1 cellular context compared by ENCODE assay signal in the genomic region with DNA sequence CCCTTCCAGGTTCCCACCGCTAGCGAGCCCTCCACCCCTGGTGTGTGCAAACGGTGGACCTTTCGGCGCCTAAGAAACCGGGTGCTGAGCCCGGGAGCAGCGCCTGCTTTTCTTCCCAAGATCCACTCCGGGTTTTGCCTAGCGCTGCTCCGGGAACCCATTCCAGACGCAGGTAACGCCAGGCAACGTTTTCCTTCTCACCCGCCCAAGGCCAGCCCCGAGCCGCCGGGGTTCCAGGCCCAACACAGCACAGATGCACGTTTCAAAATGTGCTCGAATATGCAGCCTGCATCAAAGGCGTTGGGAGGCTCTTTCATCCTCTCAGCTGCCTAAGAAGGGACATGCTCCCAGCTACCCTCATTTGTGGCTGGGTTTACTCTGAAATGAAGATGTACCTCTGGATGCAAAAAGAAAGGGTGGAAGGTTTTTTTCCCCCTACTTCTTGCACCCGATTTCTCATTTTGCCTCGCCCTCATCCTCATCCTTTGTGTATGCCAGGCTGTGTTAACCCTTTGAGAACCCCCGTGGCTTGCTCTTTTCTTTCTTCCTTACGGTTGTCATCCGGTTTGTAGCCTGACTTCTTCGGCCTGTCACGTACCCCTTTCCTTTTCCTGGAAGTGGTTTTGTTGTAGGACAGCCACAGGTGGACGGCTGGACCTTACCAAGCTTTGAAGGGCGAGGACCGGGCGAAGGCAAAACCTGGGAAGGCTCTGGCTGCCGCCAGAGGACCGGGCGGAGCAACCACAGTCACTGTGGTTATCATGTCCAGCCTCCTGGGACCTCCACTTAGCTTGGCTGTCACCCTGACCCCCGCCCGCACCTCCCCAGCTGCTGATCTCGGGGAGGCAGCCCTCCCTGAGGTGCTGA.
TF ChIP-seq lines count a peak whose summit lies in the region.

No MANE protein-coding gene starts in this region.

TF ChIP-seq in WTC11, 78 proteins besides CTCF, POLR2A, EP300 and RAD21 (continued from another document and continues in another):
- TF ChIP-seq TCF7 (CRISPR knock-in tag; IDR thresholded peaks at IDR 0.05; ENCODE audit: low read depth) (peak; percentile 55; the same call in 1 of the 2 replicates), ZNF219 (CRISPR knock-in tag; IDR thresholded peaks at IDR 0.05; ENCODE audit: borderline replicate concordance) (no peak), ZBTB21 (CRISPR knock-in tag; IDR thresholded peaks at IDR 0.05; ENCODE audit: borderline replicate concordance) (no peak), ZNF232 (CRISPR knock-in tag; IDR thresholded peaks at IDR 0.05) (no peak; the same call in 1 of the 2 replicates), USF2 (CRISPR knock-in tag; IDR thresholded peaks at IDR 0.05) (no peak; the same call in 1 of the 2 replicates), MXD4 (CRISPR knock-in tag; IDR thresholded peaks at IDR 0.05; ENCODE audit: borderline replicate concordance) (no peak), SOX15 (CRISPR knock-in tag; IDR thresholded peaks at IDR 0.05) (no peak), MAX (CRISPR knock-in tag; IDR thresholded peaks at IDR 0.05) (peak; percentile 56), NFYB (CRISPR knock-in tag; conservative IDR thresholded peaks at IDR 0.05; ENCODE audit: low read depth) (peak; percentile 19; the same call in 1 of the 2 replicates), ATF1 (CRISPR knock-in tag; IDR thresholded peaks at IDR 0.05) (no peak; the same call in 1 of the 2 replicates), ETV6 (CRISPR knock-in tag; IDR thresholded peaks at IDR 0.05) (peak; percentile 55; the same call in 1 of the 2 replicates), NR3C1 (CRISPR knock-in tag; conservative IDR thresholded peaks at IDR 0.05; ENCODE audit: low read depth) (0 out of 2 replicates have a peak, but pooled peaks have one; percentile 34), SMAD3 (CRISPR knock-in tag; IDR thresholded peaks at IDR 0.05; ENCODE audit: borderline replicate concordance) (no peak), TEAD1 (CRISPR knock-in tag; IDR thresholded peaks at IDR 0.05) (peak; percentile 70; the same call in 1 of the 2 replicates), MYBL2 (CRISPR knock-in tag; IDR thresholded peaks at IDR 0.05) (no peak; the same call in 1 of the 2 replicates), ZNF396 (CRISPR knock-in tag; IDR thresholded peaks at IDR 0.05; ENCODE audit: borderline replicate concordance) (no peak), ATF3 (CRISPR knock-in tag; conservative IDR thresholded peaks at IDR 0.05) (no peak), SMAD4 (CRISPR knock-in tag; IDR thresholded peaks at IDR 0.05) (no peak), USF1 (CRISPR knock-in tag; IDR thresholded peaks at IDR 0.05) (no peak), CREM (CRISPR knock-in tag; IDR thresholded peaks at IDR 0.05) (peak; percentile 72; the same call in 1 of the 2 replicates), ZNF263 (CRISPR knock-in tag; IDR thresholded peaks at IDR 0.05; ENCODE audit: low read depth) (no peak), ZNF532 (CRISPR knock-in tag; IDR thresholded peaks at IDR 0.05; ENCODE audit: borderline replicate concordance) (no peak), CBFB (CRISPR knock-in tag; IDR thresholded peaks at IDR 0.05; ENCODE audit: low read depth) (no peak)
- TF ChIP-seq, protein P1, sequence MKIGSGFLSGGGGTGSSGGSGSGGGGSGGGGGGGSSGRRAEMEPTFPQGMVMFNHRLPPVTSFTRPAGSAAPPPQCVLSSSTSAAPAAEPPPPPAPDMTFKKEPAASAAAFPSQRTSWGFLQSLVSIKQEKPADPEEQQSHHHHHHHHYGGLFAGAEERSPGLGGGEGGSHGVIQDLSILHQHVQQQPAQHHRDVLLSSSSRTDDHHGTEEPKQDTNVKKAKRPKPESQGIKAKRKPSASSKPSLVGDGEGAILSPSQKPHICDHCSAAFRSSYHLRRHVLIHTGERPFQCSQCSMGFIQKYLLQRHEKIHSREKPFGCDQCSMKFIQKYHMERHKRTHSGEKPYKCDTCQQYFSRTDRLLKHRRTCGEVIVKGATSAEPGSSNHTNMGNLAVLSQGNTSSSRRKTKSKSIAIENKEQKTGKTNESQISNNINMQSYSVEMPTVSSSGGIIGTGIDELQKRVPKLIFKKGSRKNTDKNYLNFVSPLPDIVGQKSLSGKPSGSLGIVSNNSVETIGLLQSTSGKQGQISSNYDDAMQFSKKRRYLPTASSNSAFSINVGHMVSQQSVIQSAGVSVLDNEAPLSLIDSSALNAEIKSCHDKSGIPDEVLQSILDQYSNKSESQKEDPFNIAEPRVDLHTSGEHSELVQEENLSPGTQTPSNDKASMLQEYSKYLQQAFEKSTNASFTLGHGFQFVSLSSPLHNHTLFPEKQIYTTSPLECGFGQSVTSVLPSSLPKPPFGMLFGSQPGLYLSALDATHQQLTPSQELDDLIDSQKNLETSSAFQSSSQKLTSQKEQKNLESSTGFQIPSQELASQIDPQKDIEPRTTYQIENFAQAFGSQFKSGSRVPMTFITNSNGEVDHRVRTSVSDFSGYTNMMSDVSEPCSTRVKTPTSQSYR (CRISPR knock-in tag; IDR thresholded peaks at IDR 0.05) = 0 out of 2 replicates have a peak, but pooled peaks have one; percentile 13
- TF ChIP-seq, protein P2, sequence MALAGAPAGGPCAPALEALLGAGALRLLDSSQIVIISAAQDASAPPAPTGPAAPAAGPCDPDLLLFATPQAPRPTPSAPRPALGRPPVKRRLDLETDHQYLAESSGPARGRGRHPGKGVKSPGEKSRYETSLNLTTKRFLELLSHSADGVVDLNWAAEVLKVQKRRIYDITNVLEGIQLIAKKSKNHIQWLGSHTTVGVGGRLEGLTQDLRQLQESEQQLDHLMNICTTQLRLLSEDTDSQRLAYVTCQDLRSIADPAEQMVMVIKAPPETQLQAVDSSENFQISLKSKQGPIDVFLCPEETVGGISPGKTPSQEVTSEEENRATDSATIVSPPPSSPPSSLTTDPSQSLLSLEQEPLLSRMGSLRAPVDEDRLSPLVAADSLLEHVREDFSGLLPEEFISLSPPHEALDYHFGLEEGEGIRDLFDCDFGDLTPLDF (CRISPR knock-in tag; IDR thresholded peaks at IDR 0.05) = 0 out of 2 replicates have a peak, but pooled peaks have one; percentile 36
- TF ChIP-seq, protein P3, sequence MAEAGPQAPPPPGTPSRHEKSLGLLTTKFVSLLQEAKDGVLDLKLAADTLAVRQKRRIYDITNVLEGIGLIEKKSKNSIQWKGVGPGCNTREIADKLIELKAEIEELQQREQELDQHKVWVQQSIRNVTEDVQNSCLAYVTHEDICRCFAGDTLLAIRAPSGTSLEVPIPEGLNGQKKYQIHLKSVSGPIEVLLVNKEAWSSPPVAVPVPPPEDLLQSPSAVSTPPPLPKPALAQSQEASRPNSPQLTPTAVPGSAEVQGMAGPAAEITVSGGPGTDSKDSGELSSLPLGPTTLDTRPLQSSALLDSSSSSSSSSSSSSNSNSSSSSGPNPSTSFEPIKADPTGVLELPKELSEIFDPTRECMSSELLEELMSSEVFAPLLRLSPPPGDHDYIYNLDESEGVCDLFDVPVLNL (CRISPR knock-in tag; IDR thresholded peaks at IDR 0.05; ENCODE audit: borderline replicate concordance, low read depth) = no peak
- TF ChIP-seq, protein P4, sequence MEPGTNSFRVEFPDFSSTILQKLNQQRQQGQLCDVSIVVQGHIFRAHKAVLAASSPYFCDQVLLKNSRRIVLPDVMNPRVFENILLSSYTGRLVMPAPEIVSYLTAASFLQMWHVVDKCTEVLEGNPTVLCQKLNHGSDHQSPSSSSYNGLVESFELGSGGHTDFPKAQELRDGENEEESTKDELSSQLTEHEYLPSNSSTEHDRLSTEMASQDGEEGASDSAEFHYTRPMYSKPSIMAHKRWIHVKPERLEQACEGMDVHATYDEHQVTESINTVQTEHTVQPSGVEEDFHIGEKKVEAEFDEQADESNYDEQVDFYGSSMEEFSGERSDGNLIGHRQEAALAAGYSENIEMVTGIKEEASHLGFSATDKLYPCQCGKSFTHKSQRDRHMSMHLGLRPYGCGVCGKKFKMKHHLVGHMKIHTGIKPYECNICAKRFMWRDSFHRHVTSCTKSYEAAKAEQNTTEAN (CRISPR knock-in tag; IDR thresholded peaks at IDR 0.05) = 0 out of 2 replicates have a peak, but pooled peaks have one; percentile 49
- TF ChIP-seq, protein P5, sequence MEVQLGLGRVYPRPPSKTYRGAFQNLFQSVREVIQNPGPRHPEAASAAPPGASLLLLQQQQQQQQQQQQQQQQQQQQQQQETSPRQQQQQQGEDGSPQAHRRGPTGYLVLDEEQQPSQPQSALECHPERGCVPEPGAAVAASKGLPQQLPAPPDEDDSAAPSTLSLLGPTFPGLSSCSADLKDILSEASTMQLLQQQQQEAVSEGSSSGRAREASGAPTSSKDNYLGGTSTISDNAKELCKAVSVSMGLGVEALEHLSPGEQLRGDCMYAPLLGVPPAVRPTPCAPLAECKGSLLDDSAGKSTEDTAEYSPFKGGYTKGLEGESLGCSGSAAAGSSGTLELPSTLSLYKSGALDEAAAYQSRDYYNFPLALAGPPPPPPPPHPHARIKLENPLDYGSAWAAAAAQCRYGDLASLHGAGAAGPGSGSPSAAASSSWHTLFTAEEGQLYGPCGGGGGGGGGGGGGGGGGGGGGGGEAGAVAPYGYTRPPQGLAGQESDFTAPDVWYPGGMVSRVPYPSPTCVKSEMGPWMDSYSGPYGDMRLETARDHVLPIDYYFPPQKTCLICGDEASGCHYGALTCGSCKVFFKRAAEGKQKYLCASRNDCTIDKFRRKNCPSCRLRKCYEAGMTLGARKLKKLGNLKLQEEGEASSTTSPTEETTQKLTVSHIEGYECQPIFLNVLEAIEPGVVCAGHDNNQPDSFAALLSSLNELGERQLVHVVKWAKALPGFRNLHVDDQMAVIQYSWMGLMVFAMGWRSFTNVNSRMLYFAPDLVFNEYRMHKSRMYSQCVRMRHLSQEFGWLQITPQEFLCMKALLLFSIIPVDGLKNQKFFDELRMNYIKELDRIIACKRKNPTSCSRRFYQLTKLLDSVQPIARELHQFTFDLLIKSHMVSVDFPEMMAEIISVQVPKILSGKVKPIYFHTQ (CRISPR knock-in tag; IDR thresholded peaks at IDR 0.05) = no peak
- TF ChIP-seq, protein P6, sequence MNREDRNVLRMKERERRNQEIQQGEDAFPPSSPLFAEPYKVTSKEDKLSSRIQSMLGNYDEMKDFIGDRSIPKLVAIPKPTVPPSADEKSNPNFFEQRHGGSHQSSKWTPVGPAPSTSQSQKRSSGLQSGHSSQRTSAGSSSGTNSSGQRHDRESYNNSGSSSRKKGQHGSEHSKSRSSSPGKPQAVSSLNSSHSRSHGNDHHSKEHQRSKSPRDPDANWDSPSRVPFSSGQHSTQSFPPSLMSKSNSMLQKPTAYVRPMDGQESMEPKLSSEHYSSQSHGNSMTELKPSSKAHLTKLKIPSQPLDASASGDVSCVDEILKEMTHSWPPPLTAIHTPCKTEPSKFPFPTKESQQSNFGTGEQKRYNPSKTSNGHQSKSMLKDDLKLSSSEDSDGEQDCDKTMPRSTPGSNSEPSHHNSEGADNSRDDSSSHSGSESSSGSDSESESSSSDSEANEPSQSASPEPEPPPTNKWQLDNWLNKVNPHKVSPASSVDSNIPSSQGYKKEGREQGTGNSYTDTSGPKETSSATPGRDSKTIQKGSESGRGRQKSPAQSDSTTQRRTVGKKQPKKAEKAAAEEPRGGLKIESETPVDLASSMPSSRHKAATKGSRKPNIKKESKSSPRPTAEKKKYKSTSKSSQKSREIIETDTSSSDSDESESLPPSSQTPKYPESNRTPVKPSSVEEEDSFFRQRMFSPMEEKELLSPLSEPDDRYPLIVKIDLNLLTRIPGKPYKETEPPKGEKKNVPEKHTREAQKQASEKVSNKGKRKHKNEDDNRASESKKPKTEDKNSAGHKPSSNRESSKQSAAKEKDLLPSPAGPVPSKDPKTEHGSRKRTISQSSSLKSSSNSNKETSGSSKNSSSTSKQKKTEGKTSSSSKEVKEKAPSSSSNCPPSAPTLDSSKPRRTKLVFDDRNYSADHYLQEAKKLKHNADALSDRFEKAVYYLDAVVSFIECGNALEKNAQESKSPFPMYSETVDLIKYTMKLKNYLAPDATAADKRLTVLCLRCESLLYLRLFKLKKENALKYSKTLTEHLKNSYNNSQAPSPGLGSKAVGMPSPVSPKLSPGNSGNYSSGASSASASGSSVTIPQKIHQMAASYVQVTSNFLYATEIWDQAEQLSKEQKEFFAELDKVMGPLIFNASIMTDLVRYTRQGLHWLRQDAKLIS (CRISPR knock-in tag; IDR thresholded peaks at IDR 0.05; ENCODE audit: borderline replicate concordance) = 0 out of 2 replicates have a peak, but pooled peaks have one; percentile 43
